ENCODE assay signal across 9 cellular contexts in genomic region chr10:34780818-34781380, GRCh38. TPM values are rescaled to one million over a fixed set of nuclear protein-coding genes. Genes with fewer than 3 reads are reported as not detected.
A peak's percentile ranks its signal among the peaks of the same experiment; 100 is the strongest.
DNase-seq lines count a peak whose midpoint lies in the region; TF ChIP-seq lines count a peak whose summit lies in the region.
"Had no signal": no experiment of that assay in that cellular context is flagged by ENCODE, and none has a peak within 500 bp of the region (broad histone marks: within the 10 kb centered on the region; RNA-seq: fewer than 3 reads in every experiment).

No MANE protein-coding gene starts in this region.

- H3K4me3 ChIP-seq in fibroblast of mammary gland (ENCODE audit: control insufficient read depth, low read depth, low read length) (peak overlapping the region; percentile 1), spleen (peak overlapping the region in 3 of 8 donors; percentile 1 to 28 (median 9))

- intact Hi-C loops in spleen (cut with DNase I; ENCODE audit: low total_unique reads) = no loop called here

- no peaks in the 10 kb centered on the region for H3K9me3 ChIP-seq in spleen

- H3K27me3 ChIP-seq in spleen (replicated peaks in 1 of 7) = peaks cover 0 to 5% (median 0%) of the 10 kb centered on the region in 7 donors

- 2 to 4% (median 2%) methylated on average over 11 of the region's 11 CpGs for WGBS in spleen, 5 donors

- TF ChIP-seq CTCF in fibroblast of mammary gland (conservative IDR thresholded peaks at IDR 0.05; ENCODE audit: control insufficient read depth, insufficient read depth, low read depth, low read length) = no peak
- no peak for TF ChIP-seq CTCF in spleen (IDR thresholded peaks at IDR 0.05 in 8 of 11, conservative IDR thresholded peaks at IDR 0.05 in 3 of 11)

- H3K27ac ChIP-seq in spleen = peak overlapping the region in 6 of 8 donors; percentile 19 to 59 (median 42)
- H3K27ac ChIP-seq: 22Rv1 had no signal

- H3K36me3 ChIP-seq in spleen = no peaks in the 10 kb centered on the region

- peaks cover 0 to 25% (median 16%) of the 10 kb centered on the region in 6 donors for H3K4me1 ChIP-seq in spleen

- peak; percentile 5 for DNase-seq in DMS 273 (lab: John Stamatoyannopoulos, UW; ENCODE audit: unreplicated experiment)
- DNase-seq in DMS 273 treated with DMSO at 0.1 percent for 48 hours (lab: John Stamatoyannopoulos, UW) = no peak
- DNase-seq in HCEC 1CT = peak; percentile 64
- peak; percentile 78 for DNase-seq in MV-4-11 (lab: John Stamatoyannopoulos, UW)
- DNase-seq in fibroblast of mammary gland (ENCODE audit: low read depth) = peak; percentile 87
- DNase-seq in spleen = no peak
- DNase-seq in DMS79 treated with DMSO at 0.1 percent for 48 hours (lab: John Stamatoyannopoulos, UW) = no peak
- no peak for DNase-seq in medulla oblongata (ENCODE audit: extremely low spot score)

- no peak for TF ChIP-seq POLR2A in spleen (IDR thresholded peaks at IDR 0.05)

RNA-seq across cellular contexts. Expression of gene PARD3, which starts 34.2 kb away (rescaled TPM):
- total RNA-seq in spleen = 10 to 100 TPM in 6 of 7 donors, 1 to 10 TPM in 1; 8.3 to 18.9 (median 11.5) TPM
- polyA plus RNA-seq in spleen = 1 to 10 TPM; 2.8 to 4.8 (median 4.8) TPM

Comparison
In these comparisons a context has a peak if more than half of its experiments do, and no peak if none do; other contexts are left out.
1. DNase-seq: peak in DMS 273 (single experiment), HCEC 1CT (single experiment), MV-4-11 (single experiment) and fibroblast of mammary gland (single experiment); none in DMS 273 treated with DMSO at 0.1 percent for 48 hours (single experiment), spleen (single experiment), DMS79 treated with DMSO at 0.1 percent for 48 hours (single experiment) and medulla oblongata (single experiment).